Comparison of ENCODE assay signal across 31 cellular contexts in genomic region chr4:127916512-127916911, GRCh38.
"Had no signal": no experiment of that assay in that cellular context is flagged by ENCODE, and none has a peak within 500 bp of the region (broad histone marks: within the 10 kb centered on the region; RNA-seq: fewer than 3 reads in every experiment).

No MANE protein-coding gene starts in this region.

- H3K9me3 ChIP-seq: neutrophil, ovary, psoas muscle, right lobe of liver, sigmoid colon, suprapubic skin, testis, tibial artery, transverse colon, upper lobe of right lung, uterus had no signal

- H3K36me3 ChIP-seq: ovary, uterus had no signal

- H3K4me2 ChIP-seq: smooth muscle cell had no signal

- ATAC-seq: naive thymus-derived CD8-positive, alpha-beta T cell; natural killer cell treated with Interleukin-12 subunit alpha and Interleukin-12 subunit beta and Interleukin-15 and Interleukin-18, amount 100 ng/mL, for 72 hours; right lobe of liver; stimulated activated memory B cell treated with anti-CD40 and anti-IgM and Interleukin-4, amounts not matched to agents 10 μg/mL and 1 μg/mL and 100 μg/mL, for 72 hours; stimulated activated naive CD8-positive, alpha-beta T cell treated with anti-CD3 and anti-CD28 coated beads, Interleukin-15, amount 100 ng/mL, for 72 hours; stimulated activated naive CD8-positive, alpha-beta T cell treated with anti-CD3 and anti-CD28 coated beads, Interleukin-15, Interleukin-2, amounts not matched to agents 100 U/mL and 50 U/mL, for 24 hours; upper lobe of right lung had no signal

- H3K4me1 ChIP-seq: parathyroid adenoma, right lobe of liver, sigmoid colon, spleen, suprapubic skin, testis, tibial artery, transverse colon, upper lobe of right lung, uterus had no signal

- H3K27ac ChIP-seq: neutrophil, ovary, parathyroid adenoma, psoas muscle, right lobe of liver, sigmoid colon, skin epidermis, spleen, suprapubic skin, testis, tibial artery, transverse colon, upper lobe of right lung, uterus had no signal

- H2AFZ ChIP-seq: parathyroid adenoma had no signal

- H3K4me3 ChIP-seq: ovary, psoas muscle, right lobe of liver, sigmoid colon, skin epidermis, smooth muscle cell, spleen, suprapubic skin, testis, tibial artery, transverse colon, upper lobe of right lung, uterus had no signal

- H3K27me3 ChIP-seq: neutrophil, ovary, right lobe of liver, sigmoid colon, spleen, suprapubic skin, testis, tibial artery, transverse colon, upper lobe of right lung, uterus had no signal

- H3K9ac ChIP-seq: parathyroid adenoma had no signal

- H3K79me2 ChIP-seq: parathyroid adenoma had no signal

- DNase-seq: naive thymus-derived CD8-positive, alpha-beta T cell; nephron progenitor cell; nucleus accumbens; ovary; posterior cingulate gyrus; psoas muscle; right cardiac atrium; right lobe of liver; sigmoid colon; spleen; stimulated activated CD4-positive, alpha-beta T cell treated with anti-CD3 and anti-CD28 coated beads, Interleukin-12 subunit alpha, Interleukin-12 subunit beta, amount 100 ng/mL, for 4 hours; stimulated activated CD4-positive, alpha-beta T cell treated with anti-CD3 and anti-CD28 coated beads, Interleukin-1b, Interleukin-23, amount 100 ng/mL, for 48 hours; stimulated activated CD4-positive, alpha-beta T cell treated with anti-CD3 and anti-CD28 coated beads, Interleukin-4, amount 100 ng/mL, for 1 hour; stimulated activated CD4-positive, alpha-beta T cell treated with anti-CD3 and anti-CD28 coated beads, Interleukin-4, amount 100 ng/mL, for 4 hours; stimulated activated CD8-positive, alpha-beta memory T cell treated with anti-CD3 and anti-CD28 coated beads, Interleukin-4, amount 100 ng/mL, for 48 hours; stimulated activated naive CD4-positive, alpha-beta T cell; stimulated activated naive CD8-positive, alpha-beta T cell treated with anti-CD3 and anti-CD28 coated beads, Interleukin-15, amount 100 ng/mL, for 72 hours; stimulated activated naive CD8-positive, alpha-beta T cell treated with anti-CD3 and anti-CD28 coated beads, Interleukin-15, Interleukin-2, amounts not matched to agents 100 U/mL and 50 U/mL, for 24 hours; substantia nigra; testis; tibial artery; transverse colon; upper lobe of right lung; uterus had no signal
